2 cellular contexts compared by ENCODE assay signal in the genomic region with DNA sequence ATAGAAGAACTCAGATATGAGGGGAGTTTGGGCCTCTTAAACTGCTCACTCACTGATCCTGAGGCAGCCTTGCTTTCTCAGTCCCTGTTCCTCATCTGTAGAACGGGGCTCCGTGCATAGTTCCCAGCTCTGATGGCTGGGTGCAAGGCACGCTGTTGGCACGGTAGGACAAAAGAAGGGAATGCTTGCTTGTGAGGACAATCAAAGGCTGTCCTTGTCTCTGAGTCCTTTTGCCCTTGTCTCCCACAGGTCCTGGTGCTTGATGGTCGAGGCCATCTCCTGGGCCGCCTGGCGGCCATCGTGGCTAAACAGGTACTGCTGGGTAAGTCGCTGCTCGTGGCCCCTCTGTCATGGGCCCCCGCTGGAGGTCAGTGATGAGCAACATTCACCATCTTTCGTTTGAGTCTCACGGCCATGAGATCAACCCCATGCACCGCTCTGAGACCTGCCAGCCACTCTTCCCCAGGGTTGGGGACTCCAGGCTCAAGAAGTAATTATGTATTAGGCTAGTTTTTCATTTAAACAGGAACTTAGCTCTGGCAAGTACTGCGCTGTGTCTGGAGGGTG.
A peak's percentile ranks its signal among the peaks of the same experiment; 100 is the strongest.
TF ChIP-seq lines count a peak whose summit lies in the region.

No MANE protein-coding gene starts in this region.

TF ChIP-seq in HCT116, 20 proteins besides CTCF, POLR2A, EP300 and RAD21:
- TF ChIP-seq, protein P1, sequence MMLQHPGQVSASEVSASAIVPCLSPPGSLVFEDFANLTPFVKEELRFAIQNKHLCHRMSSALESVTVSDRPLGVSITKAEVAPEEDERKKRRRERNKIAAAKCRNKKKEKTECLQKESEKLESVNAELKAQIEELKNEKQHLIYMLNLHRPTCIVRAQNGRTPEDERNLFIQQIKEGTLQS (IDR thresholded peaks at IDR 0.05): no peak
- TF ChIP-seq MAX (IDR thresholded peaks at IDR 0.05): no peak; the same call in 1 of the 2 replicates
- TF ChIP-seq CBX3 (IDR thresholded peaks at IDR 0.05; ENCODE audit: low read depth): no peak
- TF ChIP-seq SIN3A (IDR thresholded peaks at IDR 0.05; ENCODE audit: low read depth): no peak
- TF ChIP-seq EZH2phosphoT487 (IDR thresholded peaks at IDR 0.05; ENCODE audit: borderline replicate concordance): no peak
- TF ChIP-seq EGR1 (IDR thresholded peaks at IDR 0.05; ENCODE audit: low read depth): no peak
- TF ChIP-seq SRF (IDR thresholded peaks at IDR 0.05; ENCODE audit: low read depth): no peak
- TF ChIP-seq ELF1 (IDR thresholded peaks at IDR 0.05; ENCODE audit: borderline replicate concordance, low read depth): no peak
- no peak for TF ChIP-seq REST (IDR thresholded peaks at IDR 0.05; ENCODE audit: low read depth)
- TF ChIP-seq SP1 (IDR thresholded peaks at IDR 0.05; ENCODE audit: low read depth): no peak
- no peak for TF ChIP-seq TCF7L2 (IDR thresholded peaks at IDR 0.05; ENCODE audit: borderline replicate concordance, extremely low read depth, insufficient read depth, insufficient read length)
- no peak; the same call in 1 of the 2 replicates for TF ChIP-seq POLR2AphosphoS5 (IDR thresholded peaks at IDR 0.05; ENCODE audit: low read depth, low read length)
- TF ChIP-seq JUND (IDR thresholded peaks at IDR 0.05): no peak
- TF ChIP-seq ZNF274 (IDR thresholded peaks at IDR 0.05; ENCODE audit: low read depth, low read length): no peak
- TF ChIP-seq YY1 (IDR thresholded peaks at IDR 0.05; ENCODE audit: extremely low read depth, insufficient replicate concordance, low read depth, low read length): no peak

TF ChIP-seq in HepG2, 621 proteins besides CTCF, POLR2A, EP300 and RAD21 (continues in another document):
- TF ChIP-seq ZNF441 (CRISPR knock-in tag; IDR thresholded peaks at IDR 0.05; ENCODE audit: borderline replicate concordance): no peak
- TF ChIP-seq FOSL2 (CRISPR knock-in tag; IDR thresholded peaks at IDR 0.05): 0 out of 2 replicates have a peak, but pooled peaks have one; percentile 17
- TF ChIP-seq REST (IDR thresholded peaks at IDR 0.05; ENCODE audit: borderline replicate concordance in 1 of 2, low read depth in 1 of 2, low read length in 2 of 2): no peak; a peak in 1 of 4 replicates
- TF ChIP-seq SOX13 (IDR thresholded peaks at IDR 0.05): no peak
- peak; percentile 71 to 75; a peak in 2 of 4 replicates for TF ChIP-seq SOX13 (CRISPR knock-in tag; conservative IDR thresholded peaks at IDR 0.05 in 1 of 2, IDR thresholded peaks at IDR 0.05 in 1 of 2)
- TF ChIP-seq ZNF772 (CRISPR knock-in tag; IDR thresholded peaks at IDR 0.05): no peak
- peak; percentile 41; the same call in 1 of the 2 replicates for TF ChIP-seq TAF1 (CRISPR knock-in tag; IDR thresholded peaks at IDR 0.05)
- no peak for TF ChIP-seq ZFP36L1 (CRISPR knock-in tag; IDR thresholded peaks at IDR 0.05)
- no peak for TF ChIP-seq CENPX (CRISPR knock-in tag; IDR thresholded peaks at IDR 0.05)
- TF ChIP-seq, protein P2, sequence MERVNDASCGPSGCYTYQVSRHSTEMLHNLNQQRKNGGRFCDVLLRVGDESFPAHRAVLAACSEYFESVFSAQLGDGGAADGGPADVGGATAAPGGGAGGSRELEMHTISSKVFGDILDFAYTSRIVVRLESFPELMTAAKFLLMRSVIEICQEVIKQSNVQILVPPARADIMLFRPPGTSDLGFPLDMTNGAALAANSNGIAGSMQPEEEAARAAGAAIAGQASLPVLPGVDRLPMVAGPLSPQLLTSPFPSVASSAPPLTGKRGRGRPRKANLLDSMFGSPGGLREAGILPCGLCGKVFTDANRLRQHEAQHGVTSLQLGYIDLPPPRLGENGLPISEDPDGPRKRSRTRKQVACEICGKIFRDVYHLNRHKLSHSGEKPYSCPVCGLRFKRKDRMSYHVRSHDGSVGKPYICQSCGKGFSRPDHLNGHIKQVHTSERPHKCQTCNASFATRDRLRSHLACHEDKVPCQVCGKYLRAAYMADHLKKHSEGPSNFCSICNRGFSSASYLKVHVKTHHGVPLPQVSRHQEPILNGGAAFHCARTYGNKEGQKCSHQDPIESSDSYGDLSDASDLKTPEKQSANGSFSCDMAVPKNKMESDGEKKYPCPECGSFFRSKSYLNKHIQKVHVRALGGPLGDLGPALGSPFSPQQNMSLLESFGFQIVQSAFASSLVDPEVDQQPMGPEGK (CRISPR knock-in tag; IDR thresholded peaks at IDR 0.05): peak; percentile 73
- no peak for TF ChIP-seq IKZF4 (CRISPR knock-in tag; IDR thresholded peaks at IDR 0.05; ENCODE audit: borderline replicate concordance, low read depth, not compliant biosample characterization)
- peak; percentile 33; the same call in 1 of the 2 replicates for TF ChIP-seq ARID4A (CRISPR knock-in tag; IDR thresholded peaks at IDR 0.05; ENCODE audit: borderline replicate concordance)
- TF ChIP-seq HMGA1 (CRISPR knock-in tag; conservative IDR thresholded peaks at IDR 0.05): no peak
- no peak for TF ChIP-seq NBN (conservative IDR thresholded peaks at IDR 0.05)
- peak; percentile 54 for TF ChIP-seq MAX (IDR thresholded peaks at IDR 0.05)
- TF ChIP-seq ZNF780A (CRISPR knock-in tag; IDR thresholded peaks at IDR 0.05): no peak
- TF ChIP-seq ZNF138 (CRISPR knock-in tag; IDR thresholded peaks at IDR 0.05; ENCODE audit: low read depth): no peak
- TF ChIP-seq HDAC1 (CRISPR knock-in tag; IDR thresholded peaks at IDR 0.05): 0 out of 2 replicates have a peak, but pooled peaks have one; percentile 45
- peak; percentile 84 for TF ChIP-seq PAF1 (CRISPR knock-in tag; IDR thresholded peaks at IDR 0.05)
- TF ChIP-seq, protein P3, sequence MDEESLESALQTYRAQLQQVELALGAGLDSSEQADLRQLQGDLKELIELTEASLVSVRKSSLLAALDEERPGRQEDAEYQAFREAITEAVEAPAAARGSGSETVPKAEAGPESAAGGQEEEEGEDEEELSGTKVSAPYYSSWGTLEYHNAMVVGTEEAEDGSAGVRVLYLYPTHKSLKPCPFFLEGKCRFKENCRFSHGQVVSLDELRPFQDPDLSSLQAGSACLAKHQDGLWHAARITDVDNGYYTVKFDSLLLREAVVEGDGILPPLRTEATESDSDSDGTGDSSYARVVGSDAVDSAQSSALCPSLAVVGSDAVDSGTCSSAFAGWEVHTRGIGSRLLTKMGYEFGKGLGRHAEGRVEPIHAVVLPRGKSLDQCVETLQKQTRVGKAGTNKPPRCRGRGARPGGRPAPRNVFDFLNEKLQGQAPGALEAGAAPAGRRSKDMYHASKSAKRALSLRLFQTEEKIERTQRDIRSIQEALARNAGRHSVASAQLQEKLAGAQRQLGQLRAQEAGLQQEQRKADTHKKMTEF (CRISPR knock-in tag; IDR thresholded peaks at IDR 0.05): peak; percentile 50
- TF ChIP-seq, protein P4, sequence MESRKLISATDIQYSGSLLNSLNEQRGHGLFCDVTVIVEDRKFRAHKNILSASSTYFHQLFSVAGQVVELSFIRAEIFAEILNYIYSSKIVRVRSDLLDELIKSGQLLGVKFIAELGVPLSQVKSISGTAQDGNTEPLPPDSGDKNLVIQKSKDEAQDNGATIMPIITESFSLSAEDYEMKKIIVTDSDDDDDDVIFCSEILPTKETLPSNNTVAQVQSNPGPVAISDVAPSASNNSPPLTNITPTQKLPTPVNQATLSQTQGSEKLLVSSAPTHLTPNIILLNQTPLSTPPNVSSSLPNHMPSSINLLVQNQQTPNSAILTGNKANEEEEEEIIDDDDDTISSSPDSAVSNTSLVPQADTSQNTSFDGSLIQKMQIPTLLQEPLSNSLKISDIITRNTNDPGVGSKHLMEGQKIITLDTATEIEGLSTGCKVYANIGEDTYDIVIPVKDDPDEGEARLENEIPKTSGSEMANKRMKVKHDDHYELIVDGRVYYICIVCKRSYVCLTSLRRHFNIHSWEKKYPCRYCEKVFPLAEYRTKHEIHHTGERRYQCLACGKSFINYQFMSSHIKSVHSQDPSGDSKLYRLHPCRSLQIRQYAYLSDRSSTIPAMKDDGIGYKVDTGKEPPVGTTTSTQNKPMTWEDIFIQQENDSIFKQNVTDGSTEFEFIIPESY (CRISPR knock-in tag; IDR thresholded peaks at IDR 0.05): peak; percentile 59; the same call in 1 of the 2 replicates
- TF ChIP-seq ZNF326 (CRISPR knock-in tag; IDR thresholded peaks at IDR 0.05; ENCODE audit: borderline replicate concordance): no peak
- peak; percentile 81 for TF ChIP-seq XRCC5 (optimal IDR thresholded peaks at IDR 0.05; ENCODE audit: low read length)
- TF ChIP-seq FOXA3 (CRISPR knock-in tag; IDR thresholded peaks at IDR 0.05): no peak
- no peak for TF ChIP-seq GFI1 (CRISPR knock-in tag; IDR thresholded peaks at IDR 0.05; ENCODE audit: borderline replicate concordance)
- peak; percentile 62 for TF ChIP-seq SRSF1 (optimal IDR thresholded peaks at IDR 0.05; ENCODE audit: low read depth, low read length)
- TF ChIP-seq, protein P5, sequence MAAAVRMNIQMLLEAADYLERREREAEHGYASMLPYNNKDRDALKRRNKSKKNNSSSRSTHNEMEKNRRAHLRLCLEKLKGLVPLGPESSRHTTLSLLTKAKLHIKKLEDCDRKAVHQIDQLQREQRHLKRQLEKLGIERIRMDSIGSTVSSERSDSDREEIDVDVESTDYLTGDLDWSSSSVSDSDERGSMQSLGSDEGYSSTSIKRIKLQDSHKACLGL (CRISPR knock-in tag; IDR thresholded peaks at IDR 0.05): no peak
- no peak for TF ChIP-seq RXRB (CRISPR knock-in tag; IDR thresholded peaks at IDR 0.05; ENCODE audit: borderline replicate concordance)
- no peak for TF ChIP-seq NAIF1 (CRISPR knock-in tag; IDR thresholded peaks at IDR 0.05; ENCODE audit: borderline replicate concordance)
- TF ChIP-seq, protein P6, sequence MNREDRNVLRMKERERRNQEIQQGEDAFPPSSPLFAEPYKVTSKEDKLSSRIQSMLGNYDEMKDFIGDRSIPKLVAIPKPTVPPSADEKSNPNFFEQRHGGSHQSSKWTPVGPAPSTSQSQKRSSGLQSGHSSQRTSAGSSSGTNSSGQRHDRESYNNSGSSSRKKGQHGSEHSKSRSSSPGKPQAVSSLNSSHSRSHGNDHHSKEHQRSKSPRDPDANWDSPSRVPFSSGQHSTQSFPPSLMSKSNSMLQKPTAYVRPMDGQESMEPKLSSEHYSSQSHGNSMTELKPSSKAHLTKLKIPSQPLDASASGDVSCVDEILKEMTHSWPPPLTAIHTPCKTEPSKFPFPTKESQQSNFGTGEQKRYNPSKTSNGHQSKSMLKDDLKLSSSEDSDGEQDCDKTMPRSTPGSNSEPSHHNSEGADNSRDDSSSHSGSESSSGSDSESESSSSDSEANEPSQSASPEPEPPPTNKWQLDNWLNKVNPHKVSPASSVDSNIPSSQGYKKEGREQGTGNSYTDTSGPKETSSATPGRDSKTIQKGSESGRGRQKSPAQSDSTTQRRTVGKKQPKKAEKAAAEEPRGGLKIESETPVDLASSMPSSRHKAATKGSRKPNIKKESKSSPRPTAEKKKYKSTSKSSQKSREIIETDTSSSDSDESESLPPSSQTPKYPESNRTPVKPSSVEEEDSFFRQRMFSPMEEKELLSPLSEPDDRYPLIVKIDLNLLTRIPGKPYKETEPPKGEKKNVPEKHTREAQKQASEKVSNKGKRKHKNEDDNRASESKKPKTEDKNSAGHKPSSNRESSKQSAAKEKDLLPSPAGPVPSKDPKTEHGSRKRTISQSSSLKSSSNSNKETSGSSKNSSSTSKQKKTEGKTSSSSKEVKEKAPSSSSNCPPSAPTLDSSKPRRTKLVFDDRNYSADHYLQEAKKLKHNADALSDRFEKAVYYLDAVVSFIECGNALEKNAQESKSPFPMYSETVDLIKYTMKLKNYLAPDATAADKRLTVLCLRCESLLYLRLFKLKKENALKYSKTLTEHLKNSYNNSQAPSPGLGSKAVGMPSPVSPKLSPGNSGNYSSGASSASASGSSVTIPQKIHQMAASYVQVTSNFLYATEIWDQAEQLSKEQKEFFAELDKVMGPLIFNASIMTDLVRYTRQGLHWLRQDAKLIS (CRISPR knock-in tag; IDR thresholded peaks at IDR 0.05): 0 out of 2 replicates have a peak, but pooled peaks have one; percentile 77
- no peak for TF ChIP-seq ZNF546 (CRISPR knock-in tag; conservative IDR thresholded peaks at IDR 0.05)
